Comparison of ENCODE assay signal across 8 cellular contexts in genomic region chr14:57391609-57392195, GRCh38. TPM values are rescaled to one million over a fixed set of nuclear protein-coding genes. Genes with fewer than 3 reads are reported as not detected.
DNase-seq lines count a peak whose midpoint lies in the region; ATAC-seq and TF ChIP-seq lines count a peak whose summit lies in the region.

No MANE protein-coding gene starts in this region.

- H3K9me3 ChIP-seq in CD4-positive, alpha-beta memory T cell (ENCODE audit: control insufficient read depth in 1 of 2, low read length in 2 of 2) = no peaks in the 10 kb centered on the region
- H3K9me3 ChIP-seq in mesodermal cell (ENCODE audit: control insufficient read depth, low read length) (no peaks in the 10 kb centered on the region), aorta (ENCODE audit: control insufficient read depth, low read length) (no peaks in the 10 kb centered on the region)

- H3K27ac Mint-ChIP-seq in CD4-positive, alpha-beta memory T cell = peak overlapping the region; percentile 22 to 96 (median 83)
- peak overlapping the region; percentile 84 for H3K27ac Mint-ChIP-seq in MCF 10A (ENCODE audit: low read depth, unreplicated experiment)

- H3K4me1 Mint-ChIP-seq in CD4-positive, alpha-beta memory T cell = peaks cover 30 to 55% (median 44%) of the 10 kb centered on the region in 4 donors
- peaks cover 7% of the 10 kb centered on the region for H3K4me1 Mint-ChIP-seq in MCF 10A (ENCODE audit: insufficient read depth, unreplicated experiment)

- DNase-seq in CD4-positive, alpha-beta memory T cell = no peak
- DNase-seq in LNCaP clone FGC (ENCODE audit: low read depth) (no peak), MCF 10A (ENCODE audit: unreplicated experiment) (peak; percentile 8), aorta (no peak), AG20443 (ENCODE audit: low spot score) (no peak)

- H3K27ac ChIP-seq in CD4-positive, alpha-beta memory T cell (ENCODE audit: low read depth, low read length) = peak overlapping the region; percentile 83
- H3K27ac ChIP-seq in mesodermal cell (ENCODE audit: low read depth, low read length, severe bottlenecking) (no peak overlapping the region), aorta (ENCODE audit: low read depth in 1 of 2, low read length in 2 of 2) (no peak overlapping the region)

- H3K4me3 ChIP-seq in CD4-positive, alpha-beta memory T cell (ENCODE audit: low read length in 2 of 2) = peak overlapping the region; percentile 50 to 85
- peak overlapping the region; percentile 73 for H3K4me3 ChIP-seq in LNCaP clone FGC (ENCODE audit: low read depth, low read length)
- H3K4me3 ChIP-seq in mesodermal cell (ENCODE audit: extremely low read depth, insufficient read depth, low read length, poor library complexity, severe bottlenecking) = peak overlapping the region; percentile 75
- peak overlapping the region; percentile 72 to 88 for H3K4me3 ChIP-seq in aorta (ENCODE audit: low read length in 2 of 2)

- no TSS peak for BruUV-seq in MCF 10A (replicated peaks; lab: Mats Ljungman, UMichigan)

- CTCF ChIA-PET in CD4-positive, alpha-beta memory T cell (lab: Charles Lee; ENCODE audit: partially characterized antibody) = no interaction called here
- CTCF ChIA-PET in MCF 10A (lab: Yijun Ruan, JAX) = interaction anchor here (1.6 kb wide), 1 partner anchor 9 kb away, joined by 6 read pairs; no protein-coding TSS in a partner anchor

- TF ChIP-seq CTCF in LNCaP clone FGC (IDR thresholded peaks at IDR 0.05; ENCODE audit: control insufficient read depth, extremely low read depth, insufficient read depth) = no peak
- TF ChIP-seq CTCF in MCF 10A (IDR thresholded peaks at IDR 0.05; ENCODE audit: unreplicated experiment) = no peak

- H3K4me1 ChIP-seq in CD4-positive, alpha-beta memory T cell (ENCODE audit: insufficient read depth, low read length) = peaks cover 42% of the 10 kb centered on the region
- H3K4me1 ChIP-seq in mesodermal cell (ENCODE audit: control insufficient read depth, insufficient read depth, low read length, poor library complexity, severe bottlenecking) (peaks cover 5% of the 10 kb centered on the region), aorta (ENCODE audit: control insufficient read depth in 1 of 2, insufficient read depth in 2 of 2, low read length in 2 of 2) (peaks cover 3 to 4% of the 10 kb centered on the region in 2 donors)

- peaks cover 10 to 29% of the 10 kb centered on the region in 2 donors for H3K36me3 Mint-ChIP-seq in CD4-positive, alpha-beta memory T cell
- H3K36me3 Mint-ChIP-seq in MCF 10A (ENCODE audit: insufficient read depth, unreplicated experiment) = peaks cover 23% of the 10 kb centered on the region

- POLR2A ChIA-PET in CD4-positive, alpha-beta memory T cell (lab: Charles Lee; ENCODE audit: partially characterized antibody) = interaction anchor here (1.0 to 2.8 kb wide), 2 partner anchors 15 to 123 kb away, joined by 4 to 34 read pairs; partner anchors contain the start of genes AP5M1 and EXOC5
- POLR2A ChIA-PET in MCF 10A (lab: Yijun Ruan, JAX) = interaction anchor here (1.2 to 3.1 kb wide), 7 partner anchors 8 to 123 kb away, joined by 3 to 44 read pairs (median 6); partner anchors contain the start of genes AP5M1 and EXOC5

- no peaks in the 10 kb centered on the region for H3K36me3 ChIP-seq in CD4-positive, alpha-beta memory T cell (ENCODE audit: insufficient read depth, low read length)
- H3K36me3 ChIP-seq in mesodermal cell (ENCODE audit: control insufficient read depth, insufficient read depth, low read length) = peaks cover 26% of the 10 kb centered on the region
- no peaks in the 10 kb centered on the region for H3K36me3 ChIP-seq in aorta (ENCODE audit: control insufficient read depth in 1 of 2, insufficient read depth in 2 of 2, low read length in 1 of 2)

- no peaks in the 10 kb centered on the region for H3K27me3 ChIP-seq in CD4-positive, alpha-beta memory T cell (ENCODE audit: insufficient read depth, low read length)
- H3K27me3 ChIP-seq in aorta (ENCODE audit: control insufficient read depth in 1 of 2, insufficient read depth in 2 of 2, low read length in 1 of 2) = no peaks in the 10 kb centered on the region

- H3K9me3 Mint-ChIP-seq in CD4-positive, alpha-beta memory T cell = no peaks in the 10 kb centered on the region
- H3K9me3 Mint-ChIP-seq in MCF 10A (ENCODE audit: unreplicated experiment) = no peaks in the 10 kb centered on the region

- intact Hi-C loops in CD4-positive, alpha-beta memory T cell (cut with micrococcal nuclease) = loop anchor here (2.0 to 5.0 kb wide), 4 partner anchors 1036 to 1813 kb away; partner anchors contain the start of genes DAAM1, KIAA0586, PELI2 and TIMM9
- intact Hi-C loops in MCF 10A (cut with micrococcal nuclease) = no loop called here
- intact Hi-C loops in aorta (cut with DNase I) = loop anchor here in 1 of 2 donors (10.0 kb wide), 1 partner anchor 127 kb away; the partner anchor contains the start of genes AP5M1 and EXOC5

- no peaks in the 10 kb centered on the region for H3K27me3 Mint-ChIP-seq in CD4-positive, alpha-beta memory T cell
- no peaks in the 10 kb centered on the region for H3K27me3 Mint-ChIP-seq in MCF 10A (ENCODE audit: insufficient read depth, unreplicated experiment)

- 28 to 33% methylated on average over 2 to 6 of the region's 15 CpGs for WGBS in mesodermal cell (ENCODE audit: insufficient coverage in 2 of 2), 2 experiments
- 29 to 32% methylated on average over 15 of the region's 15 CpGs for WGBS in aorta, 2 donors

- no peak for ATAC-seq in aorta (ENCODE audit: low FRiP score)
- ATAC-seq in HG02840 (IDR thresholded peaks at IDR 0.05; ENCODE audit: low FRiP score, unreplicated experiment) = no peak
- ATAC-seq in GM18511 (IDR thresholded peaks at IDR 0.05; ENCODE audit: unreplicated experiment) = no peak

- peak overlapping the region; percentile 79 to 96 (median 92) for H3K4me3 Mint-ChIP-seq in CD4-positive, alpha-beta memory T cell
- H3K4me3 Mint-ChIP-seq in MCF 10A (ENCODE audit: unreplicated experiment) = peak overlapping the region; percentile 93

RNA-seq across cellular contexts. Expression of gene NAA30, which starts 1.3 kb away (rescaled TPM):
- 10 to 100 TPM; 18.6 to 21.8 TPM for total RNA-seq in CD4-positive, alpha-beta memory T cell
- 10 to 100 TPM in 1 of 2 donors, 1 to 10 TPM in 1; 10.0 to 13.6 TPM for polyA plus RNA-seq in CD4-positive, alpha-beta memory T cell
- total RNA-seq in MCF 10A (2022) = 21.1 and 25.3 TPM in 2 replicates
- polyA plus RNA-seq in mesodermal cell (2013, experiment 1 of 2) = 15.0 TPM
- polyA plus RNA-seq in mesodermal cell (2013, experiment 2 of 2) = 17.0 TPM
- 10 to 100 TPM; 16.2 to 17.0 TPM for total RNA-seq in aorta
- 1 to 10 TPM; 7.9 to 9.5 TPM for polyA plus RNA-seq in aorta
